In the genomic region with DNA sequence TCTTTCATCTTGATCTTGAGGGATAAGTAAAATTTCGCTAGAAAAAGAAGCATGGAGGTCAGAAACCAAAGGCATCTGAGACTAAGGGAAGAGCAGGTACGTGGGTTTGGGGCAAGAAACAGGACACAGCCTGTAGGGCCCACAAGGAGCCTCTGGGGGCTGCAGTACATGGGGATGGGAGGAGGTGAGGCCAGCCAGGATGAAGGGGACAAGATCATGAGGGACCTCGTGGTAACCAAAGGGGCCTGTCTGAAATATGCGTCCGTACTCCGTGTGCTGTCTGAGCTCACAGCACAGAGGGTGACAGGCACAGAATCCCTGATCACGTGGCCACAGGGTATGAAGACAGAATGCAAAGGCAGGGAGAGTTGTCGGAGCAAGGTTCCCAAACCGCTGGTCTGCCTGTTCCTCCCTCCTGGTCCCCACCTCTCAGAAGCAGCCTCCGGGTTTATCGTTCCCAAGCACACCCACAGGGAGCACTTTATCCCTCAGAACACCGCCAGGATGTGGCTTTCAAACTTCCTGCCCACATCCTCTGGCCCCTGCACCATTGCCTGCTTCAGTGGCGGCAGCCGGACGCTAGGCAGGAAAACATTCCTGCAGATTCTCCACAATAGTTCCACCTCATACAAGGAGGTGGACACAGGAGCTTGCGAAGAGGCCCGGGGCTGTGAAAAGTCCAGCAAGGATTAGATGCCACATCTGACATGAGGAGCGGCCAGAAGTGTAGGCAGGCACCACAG, we compare ENCODE assay signal across 10 cellular contexts. TPM values are rescaled to one million over a fixed set of nuclear protein-coding genes. Genes with fewer than 3 reads are reported as not detected.
DNase-seq lines count a peak whose midpoint lies in the region; ATAC-seq, FAIRE-seq and TF ChIP-seq lines count a peak whose summit lies in the region.
"Had no signal": no experiment of that assay in that cellular context is flagged by ENCODE, and none has a peak within 500 bp of the region (broad histone marks: within the 10 kb centered on the region; RNA-seq: fewer than 3 reads in every experiment).

No MANE protein-coding gene starts in this region.

- H3K27ac ChIP-seq in pancreas: no peak overlapping the region
- H3K27ac ChIP-seq: GM23248, uterus had no signal

- no peaks in the 10 kb centered on the region for H3K9me3 ChIP-seq in pancreas
- H3K9me3 ChIP-seq: uterus had no signal

- no peaks in the 10 kb centered on the region for H3K36me3 ChIP-seq in pancreas
- H3K36me3 ChIP-seq: uterus had no signal

- H3K4me1 ChIP-seq in pancreas: peaks cover 7 to 16% (median 15%) of the 10 kb centered on the region in 3 donors
- H3K4me1 ChIP-seq: uterus had no signal

- 65 to 69% methylated on average over 18 of the region's 18 CpGs for WGBS in pancreas, 2 donors

- no peak overlapping the region for H3K4me3 ChIP-seq in pancreas
- H3K4me3 ChIP-seq: GM23248, uterus had no signal

- peaks cover 14 to 21% of the 10 kb centered on the region in 2 donors for H3K4me1 Mint-ChIP-seq in effector memory CD8-positive, alpha-beta T cell (ENCODE audit: low read depth in 2 of 2)

- no peaks in the 10 kb centered on the region for H3K9me3 Mint-ChIP-seq in effector memory CD8-positive, alpha-beta T cell

- FAIRE-seq in GM12891 (lab: Jason Lieb, UNC) (peak; percentile 84), pancreas (lab: Jason Lieb, UNC) (no peak)

- TF ChIP-seq CTCF in pancreas (IDR thresholded peaks at IDR 0.05): no peak

- no peaks in the 10 kb centered on the region for H3K27me3 ChIP-seq in pancreas

- no peak overlapping the region for H3K27ac Mint-ChIP-seq in effector memory CD8-positive, alpha-beta T cell

- H3K36me3 Mint-ChIP-seq in effector memory CD8-positive, alpha-beta T cell (ENCODE audit: insufficient read depth): peaks cover 3% of the 10 kb centered on the region

- H3K27me3 Mint-ChIP-seq in effector memory CD8-positive, alpha-beta T cell: peaks cover 56 to 67% of the 10 kb centered on the region in 2 donors

- ATAC-seq in effector memory CD8-positive, alpha-beta T cell (replicated peaks): peak; percentile 43
- ATAC-seq in pancreas (peak; percentile 16 to 34 (median 23)), GM18519 (IDR thresholded peaks at IDR 0.05; ENCODE audit: low FRiP score, unreplicated experiment) (no peak)

- H3K4me3 Mint-ChIP-seq in effector memory CD8-positive, alpha-beta T cell: peak overlapping the region; percentile 67 to 77

- DNase-seq in GM12891 (ENCODE audit: insufficient read length, low spot score): no peak
- DNase-seq in OCI-M2 (lab: John Stamatoyannopoulos, UW; ENCODE audit: unreplicated experiment): peak; percentile 73
- no peak for DNase-seq in effector memory CD8-positive, alpha-beta T cell
- DNase-seq in pancreas: no peak
- no peak for DNase-seq in activated gamma-delta T cell treated with Interleukin-2 at 50 U/mL for 16 hours
- no peak for DNase-seq in NCI-H2196 (lab: John Stamatoyannopoulos, UW; ENCODE audit: unreplicated experiment)
- DNase-seq: GM23248; NK-92 treated with Interleukin-12 subunit alpha and Interleukin-12 subunit beta, amount 100 ng/mL, for 24 hours; uterus had no signal

- intact Hi-C loops in pancreas (cut with DNase I): loop anchor here in 1 of 3 donors (10.0 kb wide), 1 partner anchor 242 kb away; no protein-coding TSS in a partner anchor

- no peak for TF ChIP-seq POLR2A in GM12891 (IDR thresholded peaks at IDR 0.05; ENCODE audit: low read depth, low read length)

TF ChIP-seq in GM12891, 5 proteins besides CTCF, POLR2A, EP300 and RAD21:
- TF ChIP-seq POLR2AphosphoS5 (IDR thresholded peaks at IDR 0.05; ENCODE audit: low read depth, low read length): no peak
TF ChIP-seq in GM12891: peak in this region for 0.

RNA-seq across cellular contexts. Expression of gene TMEM163, which starts 12.0 kb away (rescaled TPM):
- 10.9 TPM for polyA plus RNA-seq in GM12891 (2012; ENCODE audit: low read depth, missing spikeins)
- total RNA-seq in pancreas: 10 to 100 TPM; 14.8 to 30.5 (median 19.9) TPM
- polyA plus RNA-seq in pancreas: 10 to 100 TPM; 20.3 to 25.2 TPM
- total RNA-seq: GM23248 had no signal
- polyA plus RNA-seq: GM23248 had no signal
